In the genomic region with DNA sequence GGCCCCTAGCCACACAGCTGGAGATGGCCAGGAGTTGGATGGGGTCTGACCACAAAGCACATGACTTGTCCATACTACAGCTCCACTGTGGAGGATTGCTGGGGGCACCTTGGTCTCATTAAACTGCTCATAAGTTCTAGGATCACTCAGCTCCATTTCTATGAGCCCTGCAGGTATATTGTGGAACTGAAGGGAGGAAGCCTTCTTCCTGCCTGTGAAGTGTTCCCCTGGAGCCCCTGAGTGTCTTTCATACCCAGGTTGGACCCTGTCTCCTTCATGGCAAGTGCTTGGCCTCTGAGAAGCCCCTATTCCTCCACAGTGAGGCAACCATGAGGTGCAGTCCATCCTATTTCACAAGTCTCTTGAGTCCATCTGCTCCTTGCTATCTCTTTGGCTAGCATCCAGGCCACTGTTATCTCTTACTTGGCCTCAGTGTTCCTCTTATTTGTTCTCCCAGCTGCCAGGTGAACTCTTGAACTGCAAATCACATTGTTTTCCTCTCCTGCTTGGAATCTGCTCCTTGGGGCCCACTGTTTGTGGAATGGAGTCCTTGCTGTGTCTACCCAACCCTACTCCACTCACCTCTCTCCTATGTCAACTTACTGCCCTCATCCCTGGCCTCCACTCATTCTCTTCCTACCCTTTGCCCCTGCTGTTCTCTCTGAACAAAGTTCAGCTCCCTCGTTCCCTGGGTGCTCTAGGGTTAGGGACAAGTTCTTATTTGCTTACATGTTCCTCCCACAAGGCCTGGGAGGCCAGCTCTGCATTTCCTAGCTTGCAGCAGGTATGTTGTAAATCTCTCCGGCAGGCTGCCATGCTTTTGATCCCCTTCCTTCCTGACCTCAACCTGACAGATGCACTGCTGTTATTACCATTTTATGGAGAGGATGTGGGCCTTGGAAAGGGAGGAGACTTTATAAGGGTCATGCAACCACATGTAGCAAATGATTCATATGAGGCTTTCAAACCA, we compare ENCODE assay signal across 12 cellular contexts. TPM values are rescaled to one million over a fixed set of nuclear protein-coding genes. Genes with fewer than 3 reads are reported as not detected.
DNase-seq lines count a peak whose midpoint lies in the region; ATAC-seq and TF ChIP-seq lines count a peak whose summit lies in the region.
"Had no signal": no experiment of that assay in that cellular context is flagged by ENCODE, and none has a peak within 500 bp of the region (broad histone marks: within the 10 kb centered on the region; RNA-seq: fewer than 3 reads in every experiment).

No MANE protein-coding gene starts in this region.

- peaks cover 22% of the 10 kb centered on the region for H3K4me1 Mint-ChIP-seq in MCF 10A (ENCODE audit: insufficient read depth, unreplicated experiment)

- ATAC-seq in upper lobe of right lung (no peak), GM21528 (IDR thresholded peaks at IDR 0.05; ENCODE audit: low FRiP score, unreplicated experiment) (no peak), SK-N-SH treated with all-trans-retinoic acid at 6 μM for 48 hours (no peak)

- POLR2A ChIA-PET in MCF 10A (lab: Yijun Ruan, JAX): interaction anchor here (0.6 to 1.2 kb wide), 2 partner anchors 67 to 152 kb away, joined by 3 to 4 read pairs; no protein-coding TSS in a partner anchor
- POLR2A ChIA-PET in OCI-LY7 (lab: Charles Lee): no interaction called here

- H3K27ac ChIP-seq in breast epithelium (peak overlapping the region; percentile 83 to 85), coronary artery (peak overlapping the region; percentile 62 to 93), mucosa of rectum (ENCODE audit: low read depth in 2 of 2, low read length in 2 of 2) (peak overlapping the region; percentile 73 to 81), upper lobe of right lung (peak overlapping the region; percentile 76), OCI-LY7 (ENCODE audit: low read depth, low read length, poor library complexity, severe bottlenecking) (no peak overlapping the region)
- H3K27ac ChIP-seq: SJSA1 had no signal

- H3K27ac Mint-ChIP-seq in MCF 10A (ENCODE audit: low read depth, unreplicated experiment): no peak overlapping the region

- H3K4me3 ChIP-seq in breast epithelium: peak overlapping the region; percentile 25 to 56 (median 42)
- H3K4me3 ChIP-seq in coronary artery: peak overlapping the region; percentile 69
- peak overlapping the region; percentile 24 to 29 for H3K4me3 ChIP-seq in mucosa of rectum (ENCODE audit: low read length in 2 of 2)
- H3K4me3 ChIP-seq in upper lobe of right lung: peak overlapping the region; percentile 54
- H3K4me3 ChIP-seq in OCI-LY7 (ENCODE audit: low read depth, low read length, poor library complexity, severe bottlenecking): no peak overlapping the region
- H3K4me3 ChIP-seq: SJSA1 had no signal

- no peaks in the 10 kb centered on the region for H3K9me3 ChIP-seq in breast epithelium
- no peaks in the 10 kb centered on the region for H3K9me3 ChIP-seq in mucosa of rectum (ENCODE audit: control insufficient read depth in 2 of 2, low read length in 2 of 2)
- H3K9me3 ChIP-seq in upper lobe of right lung: no peaks in the 10 kb centered on the region
- no peaks in the 10 kb centered on the region for H3K9me3 ChIP-seq in OCI-LY7 (ENCODE audit: low read length)
- H3K9me3 ChIP-seq: SJSA1 had no signal

- no peak overlapping the region for H2AFZ ChIP-seq in OCI-LY7 (ENCODE audit: low read length)

- no peaks in the 10 kb centered on the region for H4K20me1 ChIP-seq in OCI-LY7 (ENCODE audit: insufficient read depth, low read length)

- H3K4me3 Mint-ChIP-seq in MCF 10A (ENCODE audit: unreplicated experiment): no peak overlapping the region

- intact Hi-C loops in breast epithelium (cut with DNase I; ENCODE audit: low total_unique reads) (no loop called here), MCF 10A (cut with micrococcal nuclease) (no loop called here), upper lobe of right lung (cut with DNase I) (no loop called here), OCI-LY7 (cut with micrococcal nuclease; ENCODE audit: unreplicated experiment) (loop anchor here (10.0 kb wide), 1 partner anchor 111 kb away; no protein-coding TSS in a partner anchor)

- peaks cover 0 to 15% of the 10 kb centered on the region in 2 donors for H3K4me1 ChIP-seq in breast epithelium
- H3K4me1 ChIP-seq in mucosa of rectum (ENCODE audit: control insufficient read depth in 2 of 2, insufficient read depth in 2 of 2, low read length in 2 of 2): peaks cover 40 to 51% of the 10 kb centered on the region in 2 donors
- peaks cover 25% of the 10 kb centered on the region for H3K4me1 ChIP-seq in upper lobe of right lung
- H3K4me1 ChIP-seq in OCI-LY7 (ENCODE audit: insufficient read depth, low read length, poor library complexity, severe bottlenecking): peaks cover 9% of the 10 kb centered on the region

- H3K9me2 ChIP-seq in OCI-LY7 (ENCODE audit: insufficient read depth, low read length): no peaks in the 10 kb centered on the region

- peak overlapping the region; percentile 54 to 73 for H3K9ac ChIP-seq in mucosa of rectum (ENCODE audit: low read depth in 1 of 2, low read length in 2 of 2)

- no peaks in the 10 kb centered on the region for H3K79me2 ChIP-seq in OCI-LY7 (ENCODE audit: insufficient read depth, low read depth, low read length)

- H3K36me3 Mint-ChIP-seq in MCF 10A (ENCODE audit: insufficient read depth, unreplicated experiment): no peaks in the 10 kb centered on the region

- TF ChIP-seq CTCF in breast epithelium (IDR thresholded peaks at IDR 0.05) (no peak), MCF 10A (IDR thresholded peaks at IDR 0.05; ENCODE audit: unreplicated experiment) (no peak), coronary artery (IDR thresholded peaks at IDR 0.05) (no peak), upper lobe of right lung (IDR thresholded peaks at IDR 0.05) (no peak), OCI-LY7 (conservative IDR thresholded peaks at IDR 0.05; ENCODE audit: low read length) (no peak)

- CTCF ChIA-PET in MCF 10A (lab: Yijun Ruan, JAX): interaction anchor here (0.5 to 3.1 kb wide), 6 partner anchors 21 to 229 kb away, joined by 3 to 16 read pairs (median 4); a partner anchor contains a TSS
- CTCF ChIA-PET in OCI-LY7 (lab: Charles Lee; ENCODE audit: unreplicated experiment): interaction anchor here (1.5 kb wide), 1 partner anchor 31 kb away, joined by 3 read pairs; no protein-coding TSS in a partner anchor

- BruUV-seq in MCF 10A (replicated peaks; lab: Mats Ljungman, UMichigan): no TSS peak
- BruUV-seq in OCI-LY7 (replicated peaks; lab: Mats Ljungman, UMichigan): no TSS peak

- H3K27me3 ChIP-seq in breast epithelium (no peaks in the 10 kb centered on the region), mucosa of rectum (ENCODE audit: control insufficient read depth in 2 of 2, insufficient read depth in 2 of 2, low read length in 2 of 2) (no peaks in the 10 kb centered on the region), upper lobe of right lung (no peaks in the 10 kb centered on the region)
- H3K27me3 ChIP-seq: SJSA1 had no signal

- H3K36me3 ChIP-seq in breast epithelium (no peaks in the 10 kb centered on the region), mucosa of rectum (ENCODE audit: control insufficient read depth in 2 of 2, insufficient read depth in 2 of 2, low read length in 2 of 2) (peaks cover 7 to 13% of the 10 kb centered on the region in 2 donors), upper lobe of right lung (no peaks in the 10 kb centered on the region), OCI-LY7 (ENCODE audit: insufficient read depth, low read length) (no peaks in the 10 kb centered on the region)
- H3K36me3 ChIP-seq: SJSA1 had no signal

- no peak for DNase-seq in breast epithelium (ENCODE audit: low spot score in 2 of 2)
- DNase-seq in MCF 10A (ENCODE audit: unreplicated experiment): no peak
- DNase-seq in coronary artery (ENCODE audit: low spot score): no peak
- no peak for DNase-seq in upper lobe of right lung
- DNase-seq in OCI-LY7 (ENCODE audit: low spot score): no peak
- DNase-seq: activated CD8-positive, alpha-beta memory T cell treated with anti-CD3 and anti-CD28 coated beads, Interleukin-2, amount 50 U/mL, for 4 hours; Karpas-422 had no signal

- TF ChIP-seq POLR2A in breast epithelium (IDR thresholded peaks at IDR 0.05): no peak

- no peaks in the 10 kb centered on the region for H3K9me3 Mint-ChIP-seq in MCF 10A (ENCODE audit: unreplicated experiment)

- H3K4me2 ChIP-seq in OCI-LY7 (ENCODE audit: low read length): no peak overlapping the region

- no peaks in the 10 kb centered on the region for H3K27me3 Mint-ChIP-seq in MCF 10A (ENCODE audit: insufficient read depth, unreplicated experiment)

TF ChIP-seq in SK-N-SH treated with all-trans-retinoic acid at 6 μM for 48 hours, 23 proteins besides CTCF, POLR2A, EP300 and RAD21 (continues in another document):
- no peak for TF ChIP-seq ZFP30 (CRISPR knock-in tag; IDR thresholded peaks at IDR 0.05)
- no peak for TF ChIP-seq ZC3H10 (CRISPR knock-in tag; IDR thresholded peaks at IDR 0.05)
- no peak for TF ChIP-seq PPARA (CRISPR knock-in tag; IDR thresholded peaks at IDR 0.05; ENCODE audit: borderline replicate concordance)
- TF ChIP-seq, protein P1, sequence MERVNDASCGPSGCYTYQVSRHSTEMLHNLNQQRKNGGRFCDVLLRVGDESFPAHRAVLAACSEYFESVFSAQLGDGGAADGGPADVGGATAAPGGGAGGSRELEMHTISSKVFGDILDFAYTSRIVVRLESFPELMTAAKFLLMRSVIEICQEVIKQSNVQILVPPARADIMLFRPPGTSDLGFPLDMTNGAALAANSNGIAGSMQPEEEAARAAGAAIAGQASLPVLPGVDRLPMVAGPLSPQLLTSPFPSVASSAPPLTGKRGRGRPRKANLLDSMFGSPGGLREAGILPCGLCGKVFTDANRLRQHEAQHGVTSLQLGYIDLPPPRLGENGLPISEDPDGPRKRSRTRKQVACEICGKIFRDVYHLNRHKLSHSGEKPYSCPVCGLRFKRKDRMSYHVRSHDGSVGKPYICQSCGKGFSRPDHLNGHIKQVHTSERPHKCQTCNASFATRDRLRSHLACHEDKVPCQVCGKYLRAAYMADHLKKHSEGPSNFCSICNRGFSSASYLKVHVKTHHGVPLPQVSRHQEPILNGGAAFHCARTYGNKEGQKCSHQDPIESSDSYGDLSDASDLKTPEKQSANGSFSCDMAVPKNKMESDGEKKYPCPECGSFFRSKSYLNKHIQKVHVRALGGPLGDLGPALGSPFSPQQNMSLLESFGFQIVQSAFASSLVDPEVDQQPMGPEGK (CRISPR knock-in tag; IDR thresholded peaks at IDR 0.05; ENCODE audit: borderline replicate concordance): no peak
- no peak for TF ChIP-seq SNAI2 (CRISPR knock-in tag; IDR thresholded peaks at IDR 0.05)
- TF ChIP-seq ZNF8 (CRISPR knock-in tag; IDR thresholded peaks at IDR 0.05): no peak

RNA-seq across cellular contexts. Expression of a gene that starts 1.2 kb away (rescaled TPM):
- total RNA-seq in breast epithelium: 10 to 100 TPM; 12.1 to 31.5 (median 17.6) TPM
- total RNA-seq in MCF 10A (2022): 4.3 and 14.4 TPM in 2 replicates
- total RNA-seq in upper lobe of right lung: 20.1 TPM
- not detected in 2 replicates for total RNA-seq in OCI-LY7 (2014; rRNA removed; shearing (Covaris generic))
- total RNA-seq in OCI-LY7 (2022): not detected in 2 replicates

RNA-seq across cellular contexts. Expression of a gene that starts 41.4 kb away (rescaled TPM):
- total RNA-seq in breast epithelium: 10 to 100 TPM; 17.7 to 64.5 (median 31.9) TPM
- total RNA-seq in MCF 10A (2022): not detected in 2 replicates
- 91.5 TPM for total RNA-seq in upper lobe of right lung
- not detected in 2 replicates for total RNA-seq in OCI-LY7 (2014; rRNA removed; shearing (Covaris generic))
- total RNA-seq in OCI-LY7 (2022): not detected in 2 replicates
- total RNA-seq: mononuclear cell, SJSA1 had no signal

RNA-seq across cellular contexts. Expression of a gene that starts 43.9 kb away (rescaled TPM):
- total RNA-seq in breast epithelium: 10 to 100 TPM; 15.4 to 30.7 (median 16.3) TPM
- total RNA-seq in MCF 10A (2022): 9.9 and 10.6 TPM in 2 replicates
- 8.2 TPM for total RNA-seq in upper lobe of right lung
- 12.6 and 17.1 TPM in 2 replicates for total RNA-seq in OCI-LY7 (2014; rRNA removed; shearing (Covaris generic))
- 16.4 and 16.6 TPM in 2 replicates for total RNA-seq in OCI-LY7 (2022)

Comparison
In these comparisons a context has a peak if more than half of its experiments do, and no peak if none do; other contexts are left out.
1. RNA of a gene that starts 41.4 kb away (total RNA-seq): 91.5 TPM in upper lobe of right lung (single experiment) and 17.7 to 64.5 TPM in breast epithelium; not detected in MCF 10A and not detected in OCI-LY7; every median in the first group is over 10 times any median in the second.